8 cellular contexts compared by ENCODE assay signal in the genomic region with DNA sequence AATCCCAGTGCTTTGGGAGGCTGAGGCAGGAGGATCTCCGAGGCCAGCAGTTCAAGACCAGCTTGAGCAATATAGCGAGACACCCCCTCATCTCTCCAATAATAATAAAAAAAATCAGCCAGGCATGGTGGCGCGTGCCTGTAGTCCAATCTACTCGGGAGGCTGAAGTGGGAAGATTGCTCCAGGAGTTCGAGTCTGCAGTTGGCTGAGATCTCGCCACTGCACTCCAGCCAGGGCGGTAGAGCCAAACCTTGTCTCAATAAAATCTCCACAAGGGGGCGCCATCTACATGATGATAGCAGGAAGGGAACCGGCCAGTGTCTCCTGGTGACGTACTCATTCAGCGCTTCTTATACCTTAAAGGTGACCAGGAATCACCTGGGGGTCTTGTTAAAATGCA. TPM values are rescaled to one million over a fixed set of nuclear protein-coding genes. Genes with fewer than 3 reads are reported as not detected.
DNase-seq lines count a peak whose midpoint lies in the region; ATAC-seq and TF ChIP-seq lines count a peak whose summit lies in the region.

No MANE protein-coding gene starts in this region.

- H3K4me2 ChIP-seq in GM23338, result no peak overlapping the region

- intact Hi-C loops in MCF 10A (cut with micrococcal nuclease), result loop anchor here (1.0 kb wide), 2 partner anchors 95 to 131 kb away; no protein-coding TSS in a partner anchor

- H3K9me3 Mint-ChIP-seq in GM23338 (no peaks in the 10 kb centered on the region), MCF 10A (ENCODE audit: unreplicated experiment) (no peaks in the 10 kb centered on the region)

- H3K36me3 Mint-ChIP-seq in GM23338 (ENCODE audit: low read depth) (no peaks in the 10 kb centered on the region), MCF 10A (ENCODE audit: insufficient read depth, unreplicated experiment) (no peaks in the 10 kb centered on the region)

- no peak overlapping the region for H3K27ac Mint-ChIP-seq in GM23338
- no peak overlapping the region for H3K27ac Mint-ChIP-seq in MCF 10A (ENCODE audit: low read depth, unreplicated experiment)

- CTCF ChIA-PET in AG04450 (lab: Charles Lee) (interaction anchor here (0.6 to 7.8 kb wide), 8 partner anchors 9 to 148 kb away, joined by 3 to 121 read pairs (median 7); a partner anchor contains a TSS), MCF 10A (lab: Yijun Ruan, JAX) (interaction anchor here (0.6 to 8.2 kb wide), 17 partner anchors 9 to 395 kb away, joined by 3 to 36 read pairs (median 5); a partner anchor contains a TSS)

- no peaks in the 10 kb centered on the region for H3F3A ChIP-seq in GM23338 (replicated peaks; ENCODE audit: low read depth)

- no TSS peak for BruUV-seq in MCF 10A (replicated peaks; lab: Mats Ljungman, UMichigan)

- H3K27me3 Mint-ChIP-seq in GM23338 (ENCODE audit: insufficient read depth, low read depth, poor library complexity) (peaks cover 7% of the 10 kb centered on the region), MCF 10A (ENCODE audit: insufficient read depth, unreplicated experiment) (no peaks in the 10 kb centered on the region)

- no peak overlapping the region for H3K4me3 Mint-ChIP-seq in GM23338
- H3K4me3 Mint-ChIP-seq in MCF 10A (ENCODE audit: unreplicated experiment), result no peak overlapping the region

- ATAC-seq in GM23338 (peak; percentile 99), GM21619 (IDR thresholded peaks at IDR 0.05; ENCODE audit: unreplicated experiment) (no peak)

- H3K9me3 ChIP-seq in AG04450 (ENCODE audit: control insufficient read depth, insufficient read depth, low read length), result no peaks in the 10 kb centered on the region
- H3K9me3 ChIP-seq in WERI-Rb-1 (ENCODE audit: severe bottlenecking), result no peaks in the 10 kb centered on the region

- H3K4me1 Mint-ChIP-seq in GM23338, result peaks cover 9% of the 10 kb centered on the region; the same call in 2 of the 3 replicates
- no peaks in the 10 kb centered on the region for H3K4me1 Mint-ChIP-seq in MCF 10A (ENCODE audit: insufficient read depth, unreplicated experiment)

- peak; percentile 76 for TF ChIP-seq CTCF in AG04450 (IDR thresholded peaks at IDR 0.05; ENCODE audit: low read depth, low read length)
- peak; percentile 84 to 94 for TF ChIP-seq CTCF in GM23338 (conservative IDR thresholded peaks at IDR 0.05; ENCODE audit: low read depth in 2 of 2)
- peak; percentile 49 for TF ChIP-seq CTCF in WERI-Rb-1 (IDR thresholded peaks at IDR 0.05; ENCODE audit: low read depth, low read length)
- peak; percentile 71 for TF ChIP-seq CTCF in MCF 10A (IDR thresholded peaks at IDR 0.05; ENCODE audit: unreplicated experiment)

- POLR2A ChIA-PET in AG04450 (lab: Yijun Ruan, JAX) (interaction anchor here (0.7 kb wide), 2 partner anchors 132 to 133 kb away, joined by 3 to 5 read pairs; no protein-coding TSS in a partner anchor), MCF 10A (lab: Yijun Ruan, JAX) (interaction anchor here (1.3 kb wide), 1 partner anchor 94 kb away, joined by 3 read pairs; no protein-coding TSS in a partner anchor)

- no peak overlapping the region for H3K4me3 ChIP-seq in AG04450 (ENCODE audit: low read depth, low read length)
- H3K4me3 ChIP-seq in GM23338, result no peak overlapping the region
- no peak overlapping the region for H3K4me3 ChIP-seq in WERI-Rb-1 (ENCODE audit: low read depth, low read length)

- no peak overlapping the region for H2AFZ ChIP-seq in GM23338

- H3K79me2 ChIP-seq in GM23338 (replicated peaks; ENCODE audit: insufficient read depth), result no peaks in the 10 kb centered on the region

- no peaks in the 10 kb centered on the region for H3K27me3 ChIP-seq in AG04450 (ENCODE audit: control insufficient read depth, insufficient read depth, low read length)
- H3K27me3 ChIP-seq in GM23338 (ENCODE audit: insufficient read depth), result no peaks in the 10 kb centered on the region
- H3K27me3 ChIP-seq in WERI-Rb-1 (ENCODE audit: insufficient read depth, low read depth, severe bottlenecking), result no peaks in the 10 kb centered on the region

- H4K20me1 ChIP-seq in GM23338 (replicated peaks; ENCODE audit: insufficient read depth), result no peaks in the 10 kb centered on the region

- H3K27ac ChIP-seq in AG04450 (ENCODE audit: low read depth, low read length), result no peak overlapping the region
- H3K27ac ChIP-seq in GM23338 (ENCODE audit: low read depth), result no peak overlapping the region
- no peak overlapping the region for H3K27ac ChIP-seq in WERI-Rb-1

- DNase-seq in AG04450 (ENCODE audit: low read depth, low spot score) (peak; percentile 50), GM23338 (ENCODE audit: low spot score) (peak; percentile 99), NCI-H2196 (lab: John Stamatoyannopoulos, UW; ENCODE audit: unreplicated experiment) (peak; percentile 93), WERI-Rb-1 (peak; percentile 89), MCF 10A (ENCODE audit: unreplicated experiment) (peak; percentile 93), iris pigment epithelial cell (ENCODE audit: low read depth) (peak; percentile 73)
- DNase-seq in stimulated activated CD4-positive, alpha-beta T cell treated with anti-CD3 and anti-CD28 coated beads, Interleukin-1b, Interleukin-23, amount 100 ng/mL, for 1 hour (ENCODE audit: low read depth in 2 of 2), result peak; percentile 43 to 58

- no peaks in the 10 kb centered on the region for H3K36me3 ChIP-seq in GM23338 (ENCODE audit: insufficient read depth)
- H3K36me3 ChIP-seq in WERI-Rb-1, result peaks cover 21% of the 10 kb centered on the region

- H3K9me2 ChIP-seq in GM23338 (ENCODE audit: insufficient read depth), result no peaks in the 10 kb centered on the region

- H3K4me1 ChIP-seq in GM23338 (ENCODE audit: insufficient read depth), result no peaks in the 10 kb centered on the region

TF ChIP-seq in GM23338, 12 proteins besides CTCF, POLR2A, EP300 and RAD21:
- TF ChIP-seq, protein P1, sequence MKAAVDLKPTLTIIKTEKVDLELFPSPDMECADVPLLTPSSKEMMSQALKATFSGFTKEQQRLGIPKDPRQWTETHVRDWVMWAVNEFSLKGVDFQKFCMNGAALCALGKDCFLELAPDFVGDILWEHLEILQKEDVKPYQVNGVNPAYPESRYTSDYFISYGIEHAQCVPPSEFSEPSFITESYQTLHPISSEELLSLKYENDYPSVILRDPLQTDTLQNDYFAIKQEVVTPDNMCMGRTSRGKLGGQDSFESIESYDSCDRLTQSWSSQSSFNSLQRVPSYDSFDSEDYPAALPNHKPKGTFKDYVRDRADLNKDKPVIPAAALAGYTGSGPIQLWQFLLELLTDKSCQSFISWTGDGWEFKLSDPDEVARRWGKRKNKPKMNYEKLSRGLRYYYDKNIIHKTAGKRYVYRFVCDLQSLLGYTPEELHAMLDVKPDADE (IDR thresholded peaks at IDR 0.05), result no peak
- TF ChIP-seq CREB1 (CRISPR knock-in tag; IDR thresholded peaks at IDR 0.05; ENCODE audit: low read depth), result peak; percentile 90
- TF ChIP-seq STAT1 (IDR thresholded peaks at IDR 0.05; ENCODE audit: unreplicated experiment), result no peak
TF ChIP-seq in GM23338: peak in this region for 1.

RNA-seq across cellular contexts. Expression of a gene that starts 13.6 kb away (rescaled TPM):
- polyA plus RNA-seq in AG04450 (2011; rRNA removed) (0.50 and 0.53 TPM in 2 replicates), GM23338 (2016; fragmentation: Nextera tagmentation; extraction: Ambion mirVana) (0.08 TPM in 1 of 2 replicates, not detected in the other)
- 0.41 and 0.70 TPM in 2 replicates for polyA minus RNA-seq in AG04450 (2011; rRNA and poly(A)+ RNA removed)
- total RNA-seq in GM23338 (2014; rRNA removed; shearing (Covaris generic)), result 0.58 TPM in 1 of 2 replicates, not detected in the other
- total RNA-seq in MCF 10A (2022), result 1.9 and 4.7 TPM in 2 replicates

RNA-seq across cellular contexts. Expression of a gene that starts 21.4 kb away (rescaled TPM):
- 2.4 and 5.0 TPM in 2 replicates for polyA plus RNA-seq in AG04450 (2011; rRNA removed)
- 1.0 and 1.3 TPM in 2 replicates for polyA minus RNA-seq in AG04450 (2011; rRNA and poly(A)+ RNA removed)
- 1.7 and 2.9 TPM in 2 replicates for total RNA-seq in GM23338 (2014; rRNA removed; shearing (Covaris generic))
- polyA plus RNA-seq in GM23338 (2016; fragmentation: Nextera tagmentation; extraction: Ambion mirVana), result 10.2 and 12.7 TPM in 2 replicates
- total RNA-seq in MCF 10A (2022), result 15.0 and 16.8 TPM in 2 replicates

RNA-seq across cellular contexts. Expression of a gene that starts 35.9 kb away (rescaled TPM):
- polyA plus RNA-seq in AG04450 (2011; rRNA removed), result not detected in 2 replicates
- polyA minus RNA-seq in AG04450 (2011; rRNA and poly(A)+ RNA removed), result not detected in 2 replicates
- total RNA-seq in GM23338 (2014; rRNA removed; shearing (Covaris generic)), result 0.28 TPM in 1 of 2 replicates, not detected in the other
- polyA plus RNA-seq in GM23338 (2016; fragmentation: Nextera tagmentation; extraction: Ambion mirVana), result not detected in 2 replicates
- total RNA-seq in MCF 10A (2022), result 2.4 and 2.8 TPM in 2 replicates

RNA-seq across cellular contexts. Expression of a gene that starts 39.7 kb away (rescaled TPM):
- 5.0 and 6.6 TPM in 2 replicates for polyA plus RNA-seq in AG04450 (2011; rRNA removed)
- polyA minus RNA-seq in AG04450 (2011; rRNA and poly(A)+ RNA removed), result 4.7 and 9.3 TPM in 2 replicates
- 14.5 and 17.3 TPM in 2 replicates for total RNA-seq in GM23338 (2014; rRNA removed; shearing (Covaris generic))
- polyA plus RNA-seq in GM23338 (2016; fragmentation: Nextera tagmentation; extraction: Ambion mirVana), result 15.0 and 15.3 TPM in 2 replicates
- total RNA-seq in MCF 10A (2022), result 35.0 and 39.0 TPM in 2 replicates

RNA-seq across cellular contexts. Expression of a gene that starts 53.1 kb away (rescaled TPM):
- polyA plus RNA-seq in AG04450 (2011; rRNA removed) (4.2 and 6.0 TPM in 2 replicates), GM23338 (2016; fragmentation: Nextera tagmentation; extraction: Ambion mirVana) (16.3 and 16.7 TPM in 2 replicates)
- polyA minus RNA-seq in AG04450 (2011; rRNA and poly(A)+ RNA removed), result 7.7 and 8.8 TPM in 2 replicates
- total RNA-seq in GM23338 (2014; rRNA removed; shearing (Covaris generic)), result 42.8 and 50.1 TPM in 2 replicates
- 27.6 and 34.7 TPM in 2 replicates for total RNA-seq in MCF 10A (2022)
